Comparison of ENCODE assay signal across 9 cellular contexts in genomic region chr10:100341953-100342626, GRCh38. TPM values are rescaled to one million over a fixed set of nuclear protein-coding genes. Genes with fewer than 3 reads are reported as not detected.
DNase-seq lines count a peak whose midpoint lies in the region; ATAC-seq and TF ChIP-seq lines count a peak whose summit lies in the region.
"Had no signal": no experiment of that assay in that cellular context is flagged by ENCODE, and none has a peak within 500 bp of the region (broad histone marks: within the 10 kb centered on the region; RNA-seq: fewer than 3 reads in every experiment).

No MANE protein-coding gene starts in this region.

- TF ChIP-seq EP300 in tibial nerve (IDR thresholded peaks at IDR 0.05) = peak in 1 of 2 donors; percentile 29

- H3K4me3 ChIP-seq in tibial nerve (no peak overlapping the region), lower leg skin (ENCODE audit: low read depth, poor library complexity, severe bottlenecking) (no peak overlapping the region)

- H3K36me3 Mint-ChIP-seq in effector memory CD8-positive, alpha-beta T cell (ENCODE audit: insufficient read depth) = peaks cover 1% of the 10 kb centered on the region
- no peaks in the 10 kb centered on the region for H3K36me3 Mint-ChIP-seq in mesothelial cell of epicardium
- H3K36me3 Mint-ChIP-seq: memory B cell had no signal

- peaks cover 0 to 45% (median 23%) of the 10 kb centered on the region in 4 donors for H3K4me1 ChIP-seq in tibial nerve

- peaks cover 0 to 4% of the 10 kb centered on the region in 2 donors for H3K27me3 ChIP-seq in tibial nerve

- TF ChIP-seq POLR2A in tibial nerve (IDR thresholded peaks at IDR 0.05) (no peak), lower leg skin (IDR thresholded peaks at IDR 0.05) (no peak)

- H3K9me3 Mint-ChIP-seq in effector memory CD8-positive, alpha-beta T cell = no peaks in the 10 kb centered on the region
- no peaks in the 10 kb centered on the region for H3K9me3 Mint-ChIP-seq in mesothelial cell of epicardium
- H3K9me3 Mint-ChIP-seq: memory B cell had no signal

- WGBS in tibial nerve, 2 donors = 48 to 55% methylated on average over 9 of the region's 9 CpGs
- 51% methylated on average over 9 of the region's 9 CpGs for WGBS in lower leg skin, 2 donors

- no peaks in the 10 kb centered on the region for H3K36me3 ChIP-seq in tibial nerve

- peak overlapping the region; percentile 74 for H3K27ac ChIP-seq in 22Rv1
- peak overlapping the region; percentile 22 to 89 (median 69) for H3K27ac ChIP-seq in tibial nerve

- H3K27me3 Mint-ChIP-seq in effector memory CD8-positive, alpha-beta T cell = no peaks in the 10 kb centered on the region
- H3K27me3 Mint-ChIP-seq in mesothelial cell of epicardium (ENCODE audit: low read depth) = peaks cover 5% of the 10 kb centered on the region
- H3K27me3 Mint-ChIP-seq: memory B cell had no signal

- no peak overlapping the region for H3K27ac Mint-ChIP-seq in effector memory CD8-positive, alpha-beta T cell
- H3K27ac Mint-ChIP-seq in mesothelial cell of epicardium = no peak overlapping the region
- H3K27ac Mint-ChIP-seq: memory B cell had no signal

- TF ChIP-seq CTCF in 22Rv1 (IDR thresholded peaks at IDR 0.05) (peak; percentile 86), mesothelial cell of epicardium (IDR thresholded peaks at IDR 0.05; ENCODE audit: unreplicated experiment) (peak; percentile 29), tibial nerve (IDR thresholded peaks at IDR 0.05) (peak; percentile 40 to 72 (median 55)), lower leg skin (IDR thresholded peaks at IDR 0.05) (peak in 1 of 3 donors; percentile 70)

- intact Hi-C loops in lower leg skin (cut with DNase I; ENCODE audit: low total_unique reads) = no loop called here

- no peak overlapping the region for H3K4me3 Mint-ChIP-seq in effector memory CD8-positive, alpha-beta T cell
- H3K4me3 Mint-ChIP-seq in mesothelial cell of epicardium = no peak overlapping the region
- H3K4me3 Mint-ChIP-seq: memory B cell had no signal

- DNase-seq in GF-D8 (lab: John Stamatoyannopoulos, UW) (peak; percentile 33), NCI-H1105 (lab: John Stamatoyannopoulos, UW) (peak; percentile 25), mesothelial cell of epicardium (ENCODE audit: low spot score in 2 of 2, unreplicated experiment in 2 of 2) (peak in 1 of 2 experiments; percentile 53), tibial nerve (ENCODE audit: low spot score in 2 of 2) (no peak), lower leg skin (ENCODE audit: low spot score in 2 of 2) (no peak)
- peak; percentile 43 to 55 for DNase-seq in activated CD4-positive, alpha-beta T cell treated with anti-CD3 and anti-CD28 coated beads for 4 hours
- peak; percentile 37 to 40 (median 39) for DNase-seq in effector memory CD8-positive, alpha-beta T cell

- ATAC-seq in effector memory CD8-positive, alpha-beta T cell (replicated peaks) = peak; percentile 28

- H3K4me1 Mint-ChIP-seq in effector memory CD8-positive, alpha-beta T cell (ENCODE audit: low read depth in 2 of 2) = peaks cover 6 to 12% of the 10 kb centered on the region in 2 donors
- H3K4me1 Mint-ChIP-seq in mesothelial cell of epicardium = peaks cover 15% of the 10 kb centered on the region

- H3K9me3 ChIP-seq in tibial nerve = no peaks in the 10 kb centered on the region

RNA-seq across cellular contexts. Expression of gene SCD, which starts 4.9 kb away (rescaled TPM):
- total RNA-seq in mesothelial cell of epicardium = 157 to 162 TPM (median 159 TPM) in 3 replicates
- 100 to 1,000 TPM; 118 to 500 (median 249) TPM for total RNA-seq in tibial nerve
- total RNA-seq in lower leg skin = 10 to 100 TPM; 23.8 to 56.7 (median 32.3) TPM

RNA-seq across cellular contexts. Expression of gene PKD2L1, which starts 12.1 kb away (rescaled TPM):
- total RNA-seq in mesothelial cell of epicardium = 0.09 TPM in 1 of 3 replicates, not detected in the others
- under 1 TPM in 1 of 4 donors, not detected in 3; 0.42 TPM for total RNA-seq in tibial nerve
- not detected for total RNA-seq in lower leg skin

RNA-seq across cellular contexts. Expression of gene BLOC1S2, which starts 55.6 kb away (rescaled TPM):
- total RNA-seq in mesothelial cell of epicardium = 28.5 to 33.0 TPM (median 31.2 TPM) in 3 replicates
- total RNA-seq in tibial nerve = 10 to 100 TPM; 15.3 to 39.0 (median 26.6) TPM
- total RNA-seq in lower leg skin = 10 to 100 TPM; 33.4 to 51.1 (median 38.0) TPM

Comparison
In these comparisons a context has a peak if more than half of its experiments do, and no peak if none do; other contexts are left out.
1. DNase-seq: peak in GF-D8 (single experiment), NCI-H1105 (single experiment), activated CD4-positive, alpha-beta T cell treated with anti-CD3 and anti-CD28 coated beads for 4 hours (2 of 2) and effector memory CD8-positive, alpha-beta T cell (3 of 3); none in tibial nerve (0 of 2) and lower leg skin (0 of 2).